Comparison of ENCODE assay signal across 20 cellular contexts in genomic region chr15:56931674-56932507, GRCh38. TPM values are rescaled to one million over a fixed set of nuclear protein-coding genes. Genes with fewer than 3 reads are reported as not detected.
A peak's percentile ranks its signal among the peaks of the same experiment; 100 is the strongest.
DNase-seq lines count a peak whose midpoint lies in the region; ATAC-seq, FAIRE-seq and TF ChIP-seq lines count a peak whose summit lies in the region.
"Had no signal": no experiment of that assay in that cellular context is flagged by ENCODE, and none has a peak within 500 bp of the region (broad histone marks: within the 10 kb centered on the region; RNA-seq: fewer than 3 reads in every experiment).

No MANE protein-coding gene starts in this region.

- H3K27ac ChIP-seq in K562 (ENCODE audit: extremely low read depth, low read depth, low read length) (no peak overlapping the region), pancreas (no peak overlapping the region), foreskin keratinocyte (no peak overlapping the region)
- H3K27ac ChIP-seq: PC-9, upper lobe of right lung had no signal

- peaks cover 98% of the 10 kb centered on the region for H3K79me2 ChIP-seq in K562 (ENCODE audit: control insufficient read depth, insufficient read depth, low read length)

- WGBS in K562 (ENCODE audit: insufficient coverage, low coverage, missing lambda C conversion rate), result 53% methylated on average over 1 of the region's 1 CpG
- WGBS in pancreas, 2 donors, result 10 to 13% methylated on average over 1 of the region's 1 CpG

- no peak for TF ChIP-seq RAD21 in K562 (CRISPR knock-in tag; conservative IDR thresholded peaks at IDR 0.05 in 1 of 2, IDR thresholded peaks at IDR 0.05 in 1 of 2)

- in situ Hi-C loops in K562 (cut with MboI), result no loop called here

- no peak overlapping the region; a peak in 1 of 4 replicates for H3K9ac ChIP-seq in K562 (ENCODE audit: insufficient read depth in 1 of 2, low read depth in 2 of 2, low read length in 2 of 2)

- H3K4me1 ChIP-seq in K562 (replicated peaks in 1 of 2; ENCODE audit: control insufficient read depth in 2 of 2, insufficient read depth in 2 of 2, low read length in 2 of 2) (peaks cover 0 to 21% of the 10 kb centered on the region in 2 experiments; a peak in 3 of 5 replicates), pancreas (peaks cover 12 to 25% (median 13%) of the 10 kb centered on the region in 3 donors), foreskin keratinocyte (peaks cover 16% of the 10 kb centered on the region)

- CTCF ChIA-PET in K562 (lab: Yijun Ruan, JAX; ENCODE audit: low intra/inter-chr PET ratio), result no interaction called here

- TF ChIP-seq CTCF in GM12865 (IDR thresholded peaks at IDR 0.05; ENCODE audit: insufficient read depth, low read depth, low read length, missing control alignments), result no peak
- TF ChIP-seq CTCF in K562 (IDR thresholded peaks at IDR 0.05 in 2 of 3, conservative IDR thresholded peaks at IDR 0.05 in 1 of 3; ENCODE audit: insufficient read depth in 2 of 3, low read depth in 1 of 3, low read length in 3 of 3), result no peak
- TF ChIP-seq CTCF in pancreas (IDR thresholded peaks at IDR 0.05), result no peak
- TF ChIP-seq CTCF in foreskin keratinocyte (conservative IDR thresholded peaks at IDR 0.05), result no peak

- BruUV-seq in K562 (replicated peaks; lab: Mats Ljungman, UMichigan), result no TSS peak

- DNase-seq in GM12865 (ENCODE audit: low read depth), result peak; percentile 24
- peak; percentile 96 for DNase-seq in Jurkat, Clone E6-1 (ENCODE audit: low read depth, low spot score)
- no peak for DNase-seq in K562 (ENCODE audit: extremely low read depth in 1 of 4, low spot score in 3 of 4)
- DNase-seq in pancreas, result no peak
- no peak for DNase-seq in foreskin keratinocyte
- DNase-seq: activated CD8-positive, alpha-beta memory T cell treated with anti-CD3 and anti-CD28 coated beads for 24 hours; amniotic stem cell; cerebellar nuclear complex; GOT3; NCI-H187; NCI-H524; PC-9; posterior cingulate gyrus; stimulated activated naive B cell treated with anti-CD40 and anti-IgM and Interleukin-4, amounts not matched to agents 10 μg/mL and 1 μg/mL and 100 μg/mL, for 72 hours; upper lobe of right lung had no signal

- peaks cover 7% of the 10 kb centered on the region for H4K20me1 ChIP-seq in K562 (replicated peaks; ENCODE audit: control insufficient read depth, insufficient read depth, low read length)

- peaks cover 38% of the 10 kb centered on the region; the same call in 2 of the 3 replicates for H3K36me3 ChIP-seq in K562 (ENCODE audit: control insufficient read depth, insufficient read depth, low read length)
- no peaks in the 10 kb centered on the region for H3K36me3 ChIP-seq in pancreas
- H3K36me3 ChIP-seq: upper lobe of right lung had no signal

- H3K4me3 ChIP-seq in GM12865 (ENCODE audit: low read depth, low read length) (no peak overlapping the region), K562 (no peak overlapping the region), pancreas (no peak overlapping the region)
- H3K4me3 ChIP-seq in Jurkat, Clone E6-1 (ENCODE audit: low read length), result peak overlapping the region; percentile 46
- H3K4me3 ChIP-seq: PC-9, upper lobe of right lung had no signal

- no peak for TF ChIP-seq EP300 in K562 (IDR thresholded peaks at IDR 0.05; ENCODE audit: low read length)

- no peaks in the 10 kb centered on the region for H3K27me3 ChIP-seq in K562 (ENCODE audit: control insufficient read depth in 2 of 2, insufficient read depth in 2 of 2, low read length in 2 of 2)
- H3K27me3 ChIP-seq in pancreas, result no peaks in the 10 kb centered on the region
- no peaks in the 10 kb centered on the region for H3K27me3 ChIP-seq in foreskin keratinocyte
- H3K27me3 ChIP-seq: upper lobe of right lung had no signal

- ATAC-seq in K562, result no peak
- peak; percentile 43 to 74 (median 62) for ATAC-seq in pancreas
- ATAC-seq in HG02970 (IDR thresholded peaks at IDR 0.05; ENCODE audit: low FRiP score, unreplicated experiment), result no peak
- no peak for ATAC-seq in GM21390 (IDR thresholded peaks at IDR 0.05; ENCODE audit: unreplicated experiment)
- no peak for ATAC-seq in foreskin keratinocyte
- ATAC-seq in GM19455 (IDR thresholded peaks at IDR 0.05; ENCODE audit: unreplicated experiment), result no peak
- ATAC-seq: activated T-helper 17 cell treated with anti-CD3 and anti-CD28 coated beads, Interleukin-2, amount 50 U/mL, for 72 hours; SK-N-SH treated with all-trans-retinoic acid at 6 μM for 48 hours; stimulated activated naive B cell treated with anti-CD40 and anti-IgM and Interleukin-4, amounts not matched to agents 10 μg/mL and 1 μg/mL and 100 μg/mL, for 72 hours; upper lobe of right lung had no signal

- no peak overlapping the region for H3K4me2 ChIP-seq in K562 (ENCODE audit: insufficient read depth, low read length)
- H3K4me2 ChIP-seq: PC-9 had no signal

- H3K9me1 ChIP-seq in K562 (ENCODE audit: control insufficient read depth, insufficient read depth, low read length), result no peaks in the 10 kb centered on the region

- intact Hi-C loops in K562 (cut with micrococcal nuclease), result no loop called here
- intact Hi-C loops in pancreas (cut with DNase I), result no loop called here

- FAIRE-seq in K562 (lab: Jason Lieb, UNC), result no peak
- FAIRE-seq in pancreas (lab: Jason Lieb, UNC), result peak; percentile 23

- H2AFZ ChIP-seq in K562 (ENCODE audit: low read depth, low read length), result no peak overlapping the region
- H2AFZ ChIP-seq: PC-9 had no signal

- no peak for TF ChIP-seq POLR2A in K562 (conservative IDR thresholded peaks at IDR 0.05)

- no peaks in the 10 kb centered on the region for H3K9me3 ChIP-seq in K562 (replicated peaks; ENCODE audit: control insufficient read depth, insufficient read depth, low read depth, low read length)
- no peaks in the 10 kb centered on the region for H3K9me3 ChIP-seq in pancreas
- H3K9me3 ChIP-seq: upper lobe of right lung had no signal

- POLR2A ChIA-PET in K562 (lab: Yijun Ruan, JAX), result interaction anchor here (0.6 to 0.9 kb wide), 2 partner anchors 10 to 158 kb away, joined by 3 read pairs; no protein-coding TSS in a partner anchor

TF ChIP-seq in K562, 482 proteins besides CTCF, POLR2A, EP300 and RAD21:
- TF ChIP-seq LCOR (CRISPR knock-in tag; IDR thresholded peaks at IDR 0.05) (no peak), NFIC (IDR thresholded peaks at IDR 0.05) (peak; percentile 39; the same call in 1 of the 2 replicates), CBX1 (IDR thresholded peaks at IDR 0.05; ENCODE audit: low read depth) (no peak)

RNA-seq across cellular contexts. Expression of gene TCF12, which starts 13.4 kb away (rescaled TPM):
- 98.4 TPM for polyA plus RNA-seq in Jurkat, Clone E6-1 (2012; ENCODE audit: insufficient read depth, insufficient read length)
- 177 and 194 TPM in 2 replicates for total RNA-seq in K562 (2011; cell fraction: chromatin; rRNA removed; ENCODE audit: low replicate concordance)
- 37.9 and 49.0 TPM in 2 replicates for total RNA-seq in K562 (2011; cell fraction: nucleolus; rRNA removed)
- 77.7 and 107 TPM in 2 replicates for total RNA-seq in K562 (2011; cell fraction: nucleoplasm; rRNA removed)
- total RNA-seq in K562 (2014; rRNA removed) (132 and 141 TPM in 2 replicates), K562 (2014; rRNA removed; fragmentation: Illumina TruSeq; extraction: Trizol) (49.6 and 59.4 TPM in 2 replicates), K562 (2015; rRNA removed; fragmentation: Illumina TruSeq; extraction: Trizol) (50.3 and 52.9 TPM in 2 replicates), K562 (2021) (76.5 and 78.4 TPM in 2 replicates), pancreas (10 to 100 TPM; 26.9 to 67.4 (median 28.6) TPM), foreskin keratinocyte (41.5 and 55.4 TPM in 2 replicates)
- polyA plus RNA-seq in K562 (2011; rRNA removed) (66.8 and 75.1 TPM in 2 replicates), K562 (2014; fragmentation: Illumina TruSeq; extraction: Trizol) (57.4 and 72.5 TPM in 2 replicates), K562 (2014; fragmentation: Nextera tagmentation; extraction: Ambion mirVana) (10 to 100 TPM; 10.5 to 12.9 TPM), K562 (2014; rRNA removed) (22.4 and 23.5 TPM in 2 replicates), pancreas (1 to 10 TPM; 7.7 to 9.0 TPM), foreskin keratinocyte (10.8 and 11.2 TPM in 2 replicates)
- 67.8 and 76.1 TPM in 2 replicates for polyA plus RNA-seq in K562 (2011; cell fraction: cytosol; rRNA removed)
- polyA plus RNA-seq in K562 (2011; cell fraction: nucleus; rRNA removed), result 104 and 117 TPM in 2 replicates
- polyA plus RNA-seq in K562 (2012), result 28.6 and 33.8 TPM in 2 replicates
- 80.0 and 109 TPM in 2 replicates for polyA minus RNA-seq in K562 (2011; rRNA and poly(A)+ RNA removed)
- polyA minus RNA-seq in K562 (2011; cell fraction: cytosol; rRNA and poly(A)+ RNA removed), result 48.3 and 64.8 TPM in 2 replicates
- 74.5 and 100 TPM in 2 replicates for polyA minus RNA-seq in K562 (2011; cell fraction: nucleus; rRNA and poly(A)+ RNA removed)

Comparison
In these comparisons a context has a peak if more than half of its experiments do, and no peak if none do; other contexts are left out.
1. DNase-seq: peak in GM12865 (single experiment) and Jurkat, Clone E6-1 (single experiment); none in K562 (0 of 4), pancreas (0 of 6) and foreskin keratinocyte (0 of 2).
2. ATAC-seq: peak in pancreas (4 of 4); none in K562 (single experiment), HG02970 (single experiment), GM21390 (single experiment), foreskin keratinocyte (single experiment) and GM19455 (single experiment).